Comparison of ENCODE assay signal across 8 cellular contexts in the genomic region with DNA sequence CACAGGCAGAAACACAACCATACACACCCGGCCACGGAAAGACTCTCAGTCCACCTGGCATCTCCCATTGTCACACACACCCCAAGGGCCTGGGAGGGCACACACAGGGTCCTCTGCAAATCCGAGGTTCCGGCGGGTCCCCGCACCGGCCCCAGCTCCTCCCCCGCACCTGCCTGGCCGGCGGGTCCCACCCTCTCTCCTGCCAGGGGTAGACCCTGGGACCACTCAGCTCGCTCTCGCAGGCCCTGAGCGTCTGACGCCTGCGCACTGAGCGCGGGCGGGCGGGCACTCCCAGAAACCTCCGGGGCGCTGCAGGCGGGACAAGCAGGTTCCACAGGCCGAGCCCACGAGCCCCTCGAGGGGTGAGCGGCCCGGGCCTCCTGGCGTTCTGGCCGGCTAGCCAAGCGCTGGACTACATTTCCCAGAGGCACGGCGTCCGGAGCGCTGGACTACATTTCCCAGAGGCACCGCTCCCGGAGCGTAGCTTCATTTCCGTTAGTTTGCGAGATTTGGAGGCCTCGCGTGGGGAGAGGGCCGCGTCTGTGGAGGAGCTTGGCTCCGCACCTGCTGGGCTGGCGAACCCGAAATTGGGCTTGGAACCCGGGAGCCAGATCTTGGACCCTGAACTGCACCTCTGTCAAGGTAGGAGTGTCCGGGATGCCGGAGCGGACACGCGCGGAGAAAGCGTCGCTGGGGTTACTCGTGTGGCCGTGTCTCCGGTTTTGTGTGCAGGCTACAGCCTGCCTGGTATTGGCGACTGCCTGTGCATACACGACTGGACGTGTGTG. TPM values are rescaled to one million over a fixed set of nuclear protein-coding genes. Genes with fewer than 3 reads are reported as not detected.
DNase-seq lines count a peak whose midpoint lies in the region; ATAC-seq and TF ChIP-seq lines count a peak whose summit lies in the region.

A gene (plus strand): TSS at position 505 of the 788 bp plus-strand sequence. CDS start 10,686 bp downstream, outside the sequence.

- in situ Hi-C loops in GM13977 (cut with MboI; ENCODE audit: low pct_unique_long_range_greater_than_20kb, low sequenced_read_pairs, unreplicated experiment), result no loop called here

- H3K27ac Mint-ChIP-seq in T-helper 1 cell treated with Interleukin-12 subunit alpha and Interleukin-12 subunit beta and Interleukin-4 antibody, amounts not matched to agents 30 μg/mL and 1 μg/mL, for 36 hours, result peak within 1 kb of the TSS; percentile 93
- peak within 1 kb of the TSS; percentile 97 for H3K27ac Mint-ChIP-seq in progenitor cell of endocrine pancreas

- DNase-seq in GM13977 (ENCODE audit: low spot score) (peak; percentile 88), NCI-H1694 treated with DMSO at 0.1 percent for 48 hours (lab: John Stamatoyannopoulos, UW) (peak; percentile 85), left ventricle myocardium superior (peak; percentile 96), progenitor cell of endocrine pancreas (ENCODE audit: low spot score, unreplicated experiment) (peak; percentile 95), ureter (ENCODE audit: low spot score) (peak; percentile 94)

- H3K9me3 Mint-ChIP-seq in T-helper 1 cell treated with Interleukin-12 subunit alpha and Interleukin-12 subunit beta and Interleukin-4 antibody, amounts not matched to agents 30 μg/mL and 1 μg/mL, for 36 hours, result peaks cover 33% of the 10 kb centered on the region
- H3K9me3 Mint-ChIP-seq in progenitor cell of endocrine pancreas (ENCODE audit: low read depth), result peaks cover 29% of the 10 kb centered on the region

- peak within 1 kb of the TSS; percentile 82 for H3K27ac ChIP-seq in angular gyrus (ENCODE audit: low read depth, low read length)

- H3K36me3 Mint-ChIP-seq in T-helper 1 cell treated with Interleukin-12 subunit alpha and Interleukin-12 subunit beta and Interleukin-4 antibody, amounts not matched to agents 30 μg/mL and 1 μg/mL, for 36 hours (ENCODE audit: low read depth), result peaks cover 16% of the 10 kb centered on the region
- peaks cover 28% of the 10 kb centered on the region for H3K36me3 Mint-ChIP-seq in progenitor cell of endocrine pancreas (ENCODE audit: insufficient read depth)

- peak within 1 kb of the TSS; percentile 90 for H3K4me3 Mint-ChIP-seq in T-helper 1 cell treated with Interleukin-12 subunit alpha and Interleukin-12 subunit beta and Interleukin-4 antibody, amounts not matched to agents 30 μg/mL and 1 μg/mL, for 36 hours
- peak within 1 kb of the TSS; percentile 97 for H3K4me3 Mint-ChIP-seq in progenitor cell of endocrine pancreas (ENCODE audit: low read depth)

- peaks cover 18% of the 10 kb centered on the region for H3K4me1 Mint-ChIP-seq in T-helper 1 cell treated with Interleukin-12 subunit alpha and Interleukin-12 subunit beta and Interleukin-4 antibody, amounts not matched to agents 30 μg/mL and 1 μg/mL, for 36 hours (ENCODE audit: low read depth)
- H3K4me1 Mint-ChIP-seq in progenitor cell of endocrine pancreas (ENCODE audit: low read depth), result peaks cover 22% of the 10 kb centered on the region

- no peaks in the 10 kb centered on the region for H3K27me3 Mint-ChIP-seq in T-helper 1 cell treated with Interleukin-12 subunit alpha and Interleukin-12 subunit beta and Interleukin-4 antibody, amounts not matched to agents 30 μg/mL and 1 μg/mL, for 36 hours (ENCODE audit: low read depth)
- no peaks in the 10 kb centered on the region for H3K27me3 Mint-ChIP-seq in progenitor cell of endocrine pancreas

- no peak for TF ChIP-seq CTCF in GM13977 (IDR thresholded peaks at IDR 0.05; ENCODE audit: extremely low read depth, insufficient read depth, missing control alignments)
- no peak for TF ChIP-seq CTCF in progenitor cell of endocrine pancreas (IDR thresholded peaks at IDR 0.05; ENCODE audit: unreplicated experiment)

- ATAC-seq in HG02884 (IDR thresholded peaks at IDR 0.05; ENCODE audit: unreplicated experiment) (peak; percentile 90), left ventricle myocardium superior (peak; percentile 99)

- intact Hi-C loops in left ventricle myocardium superior (cut with micrococcal nuclease), result no loop called here

RNA-seq across cellular contexts. Expression of the gene that starts here (rescaled TPM):
- 8.4 TPM for total RNA-seq in left ventricle myocardium superior
- total RNA-seq in progenitor cell of endocrine pancreas, result 15.9 and 19.3 TPM in 2 replicates
- total RNA-seq in ureter, result 12.5 TPM

Comparison
In these comparisons a context has a peak if more than half of its experiments do, and no peak if none do; other contexts are left out.
1. Peak in every context shown above with its lines: DNase-seq, ATAC-seq and H3K27ac ChIP-seq.